In genomic region chr10:91643700-91644099, GRCh38 we compare ENCODE assay signal across 2 cellular contexts.
TF ChIP-seq lines count a peak whose summit lies in the region.

No MANE protein-coding gene starts in this region.

TF ChIP-seq in GM23338, 12 proteins besides CTCF, POLR2A, EP300 and RAD21 (continued from another document):
- TF ChIP-seq CREB1 (CRISPR knock-in tag; IDR thresholded peaks at IDR 0.05; ENCODE audit: low read depth): no peak
- no peak for TF ChIP-seq NANOG (IDR thresholded peaks at IDR 0.05; ENCODE audit: borderline replicate concordance)
- TF ChIP-seq EZH2phosphoT487 (IDR thresholded peaks at IDR 0.05; ENCODE audit: unreplicated experiment): no peak
- TF ChIP-seq REST (IDR thresholded peaks at IDR 0.05; ENCODE audit: unreplicated experiment): no peak
TF ChIP-seq in GM23338: peak in this region for 0.

TF ChIP-seq in GM12878, 131 proteins besides CTCF, POLR2A, EP300 and RAD21:
- TF ChIP-seq SMAD1 (IDR thresholded peaks at IDR 0.05; ENCODE audit: low read depth, partially characterized antibody) (no peak), JUND (IDR thresholded peaks at IDR 0.05; ENCODE audit: low read depth, low read length) (no peak), NFYA (IDR thresholded peaks at IDR 0.05; ENCODE audit: borderline replicate concordance, low read depth, low read length) (no peak)
